12 cellular contexts compared by ENCODE assay signal in genomic region chr1:7781923-7782495, GRCh38. TPM values are rescaled to one million over a fixed set of nuclear protein-coding genes. Genes with fewer than 3 reads are reported as not detected.
A peak's percentile ranks its signal among the peaks of the same experiment; 100 is the strongest.
DNase-seq lines count a peak whose midpoint lies in the region; ATAC-seq and TF ChIP-seq lines count a peak whose summit lies in the region.
"Had no signal": no experiment of that assay in that cellular context is flagged by ENCODE, and none has a peak within 500 bp of the region (broad histone marks: within the 10 kb centered on the region; RNA-seq: fewer than 3 reads in every experiment).

No MANE protein-coding gene starts in this region.

- TF ChIP-seq CTCF in neutrophil (IDR thresholded peaks at IDR 0.05) = no peak

- ATAC-seq in GM18867 (IDR thresholded peaks at IDR 0.05; ENCODE audit: unreplicated experiment) (no peak), HG03135 (IDR thresholded peaks at IDR 0.05; ENCODE audit: unreplicated experiment) (no peak)
- ATAC-seq: esophagus mucosa had no signal

- no peak overlapping the region for H3K4me3 ChIP-seq in CD8-positive, alpha-beta memory T cell (ENCODE audit: low read length)
- peak overlapping the region; percentile 45 to 63 for H3K4me3 ChIP-seq in neutrophil (ENCODE audit: low read depth in 1 of 2, low read length in 1 of 2)
- H3K4me3 ChIP-seq: SJSA1 had no signal

- peak overlapping the region; percentile 61 to 84 (median 77) for H3K4me3 Mint-ChIP-seq in CD8-positive, alpha-beta memory T cell

- H3K9me3 Mint-ChIP-seq in CD8-positive, alpha-beta memory T cell = no peaks in the 10 kb centered on the region

- H3K9me3 ChIP-seq in CD8-positive, alpha-beta memory T cell (ENCODE audit: low read length) = no peaks in the 10 kb centered on the region
- H3K9me3 ChIP-seq in neutrophil = no peaks in the 10 kb centered on the region

- no peaks in the 10 kb centered on the region for H3K27me3 ChIP-seq in CD8-positive, alpha-beta memory T cell (ENCODE audit: insufficient read depth, low read length, poor library complexity, severe bottlenecking)
- H3K27me3 ChIP-seq in neutrophil = peaks cover 8% of the 10 kb centered on the region
- H3K27me3 ChIP-seq: SJSA1 had no signal

- peaks cover 25% of the 10 kb centered on the region for H3K4me1 ChIP-seq in CD8-positive, alpha-beta memory T cell (ENCODE audit: insufficient read depth, low read length)
- peaks cover 41 to 46% of the 10 kb centered on the region in 2 experiments for H3K4me1 ChIP-seq in neutrophil (ENCODE audit: control insufficient read depth in 1 of 2, insufficient read depth in 1 of 2, low read depth in 1 of 2, low read length in 1 of 2)

- peak in 1 of 5 donors; percentile 20 for DNase-seq in CD8-positive, alpha-beta memory T cell
- peak; percentile 79 for DNase-seq in NOMO-1 treated with DMSO at 0.1 percent for 48 hours (lab: John Stamatoyannopoulos, UW; ENCODE audit: unreplicated experiment)
- no peak for DNase-seq in caudate nucleus (lab: John Stamatoyannopoulos, UW)
- no peak for DNase-seq in NCI-H82 treated with DMSO at 0.1 percent for 48 hours (lab: John Stamatoyannopoulos, UW; ENCODE audit: unreplicated experiment)
- DNase-seq in ACHN = no peak
- DNase-seq: kidney glomerular epithelial cell, NCI-H2029 treated with DMSO at 0.1 percent for 48 hours had no signal

- POLR2A ChIA-PET in CD8-positive, alpha-beta memory T cell (lab: Charles Lee) = no interaction called here

- peaks cover 13% of the 10 kb centered on the region for H3K36me3 ChIP-seq in CD8-positive, alpha-beta memory T cell (ENCODE audit: insufficient read depth, low read length)
- H3K36me3 ChIP-seq in neutrophil = peaks cover 43% of the 10 kb centered on the region

- no peak overlapping the region for H3K27ac ChIP-seq in CD8-positive, alpha-beta memory T cell (ENCODE audit: low read depth, low read length)
- peak overlapping the region; percentile 92 for H3K27ac ChIP-seq in caudate nucleus (ENCODE audit: low read depth, low read length)
- peak overlapping the region; percentile 82 for H3K27ac ChIP-seq in neutrophil
- H3K27ac ChIP-seq: SJSA1 had no signal

- H3K27me3 Mint-ChIP-seq in CD8-positive, alpha-beta memory T cell = no peaks in the 10 kb centered on the region

- in situ Hi-C loops in ACHN (cut with HindIII; ENCODE audit: low pct_ligation_motif_present, low pct_unique_long_range_greater_than_20kb, low sequenced_read_pairs) = no loop called here

- peaks cover 0 to 41% (median 1%) of the 10 kb centered on the region in 3 donors for H3K36me3 Mint-ChIP-seq in CD8-positive, alpha-beta memory T cell

- peaks cover 25 to 35% (median 30%) of the 10 kb centered on the region in 3 donors for H3K4me1 Mint-ChIP-seq in CD8-positive, alpha-beta memory T cell

- CTCF ChIA-PET in CD8-positive, alpha-beta memory T cell (lab: Charles Lee) = no interaction called here

- peak overlapping the region; percentile 8 to 93 (median 82) for H3K27ac Mint-ChIP-seq in CD8-positive, alpha-beta memory T cell

RNA-seq across cellular contexts. Expression of gene PER3, which starts 2.1 kb away (rescaled TPM):
- total RNA-seq in CD8-positive, alpha-beta memory T cell = 1 to 10 TPM; 4.7 TPM
- 6.3 TPM for polyA plus RNA-seq in CD8-positive, alpha-beta memory T cell

RNA-seq across cellular contexts. Expression of gene VAMP3, which starts 10.9 kb away (rescaled TPM):
- 10 to 100 TPM; 27.3 to 32.5 TPM for total RNA-seq in CD8-positive, alpha-beta memory T cell
- 41.7 TPM for polyA plus RNA-seq in CD8-positive, alpha-beta memory T cell
